In the genomic region with DNA sequence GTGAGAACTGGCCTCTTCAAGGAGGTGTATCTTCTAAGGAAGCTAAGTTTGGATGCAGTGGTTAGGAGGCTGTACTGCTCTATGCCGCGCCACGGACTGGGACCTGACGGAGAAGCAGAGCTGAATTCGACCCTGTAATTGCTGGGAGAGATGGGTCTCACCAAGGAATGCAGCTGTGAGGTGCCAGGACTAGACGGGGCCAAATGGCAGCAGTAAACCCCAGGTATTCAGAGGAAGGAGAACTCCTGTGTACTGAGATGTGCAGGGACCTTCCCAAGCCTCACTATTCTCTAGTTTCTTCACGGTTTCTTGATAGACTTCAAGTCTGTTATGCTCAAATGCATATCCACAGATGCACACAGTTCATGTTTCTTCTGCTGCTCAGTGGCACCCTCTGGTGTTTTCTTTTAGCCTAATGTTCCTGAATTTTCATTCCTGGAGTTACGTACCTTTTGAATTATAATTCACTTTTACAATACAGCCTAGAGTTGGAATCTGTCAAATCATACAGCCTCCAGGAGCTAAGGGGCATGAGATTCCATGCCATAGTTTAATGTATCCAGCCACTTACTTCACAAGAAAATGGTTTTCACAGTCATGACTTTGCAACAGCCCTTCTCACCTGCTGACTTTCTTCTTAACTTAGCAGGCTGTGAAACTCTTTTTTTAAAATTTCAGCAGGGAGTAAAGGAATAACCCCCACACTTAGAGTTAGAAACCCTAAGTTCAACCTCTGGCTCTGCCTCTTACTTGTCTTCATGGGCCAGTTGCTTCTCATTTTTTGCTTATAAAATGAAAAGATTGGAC, we compare ENCODE assay signal across 8 cellular contexts.
A peak's percentile ranks its signal among the peaks of the same experiment; 100 is the strongest.
DNase-seq lines count a peak whose midpoint lies in the region; ATAC-seq, FAIRE-seq and TF ChIP-seq lines count a peak whose summit lies in the region.

No MANE protein-coding gene starts in this region.

- intact Hi-C loops in adrenal gland (cut with DNase I) = no loop called here

- no peaks in the 10 kb centered on the region for H3K9me1 ChIP-seq in keratinocyte (ENCODE audit: control insufficient read depth, extremely low read depth, insufficient read depth, low read length)

- H3K79me2 ChIP-seq in KMS-11 (ENCODE audit: insufficient read depth, low read depth) = no peaks in the 10 kb centered on the region
- H3K79me2 ChIP-seq in keratinocyte (ENCODE audit: control insufficient read depth, insufficient read depth, low read length) = no peaks in the 10 kb centered on the region

- DNase-seq in D721Med (ENCODE audit: insufficient read length, low spot score) = no peak
- peak in 1 of 7 donors; percentile 9 for DNase-seq in adrenal gland
- DNase-seq in keratinocyte (ENCODE audit: low read depth, low spot score) = no peak
- no peak for DNase-seq in KG1 (lab: John Stamatoyannopoulos, UW)
- no peak for DNase-seq in H54 (ENCODE audit: insufficient read length, low spot score)

- no peak overlapping the region for H3K9ac ChIP-seq in KMS-11
- no peak overlapping the region for H3K9ac ChIP-seq in keratinocyte (ENCODE audit: control insufficient read depth, extremely low read depth, insufficient read depth, low read length)

- TF ChIP-seq POLR2A in adrenal gland (IDR thresholded peaks at IDR 0.05) (no peak), H54 (IDR thresholded peaks at IDR 0.05; ENCODE audit: low read depth, low read length) (no peak)

- H3K9me3 ChIP-seq in adrenal gland (replicated peaks in 1 of 3) (no peaks in the 10 kb centered on the region), keratinocyte (ENCODE audit: control insufficient read depth, low read depth, low read length) (no peaks in the 10 kb centered on the region)

- peak; percentile 69 for TF ChIP-seq CTCF in D721Med (IDR thresholded peaks at IDR 0.05; ENCODE audit: insufficient read depth, missing control alignments)
- peak; percentile 72 for TF ChIP-seq CTCF in KMS-11 (conservative IDR thresholded peaks at IDR 0.05; ENCODE audit: low read depth, low read length)
- TF ChIP-seq CTCF in adrenal gland (IDR thresholded peaks at IDR 0.05) = peak; percentile 28 to 53 (median 38)
- TF ChIP-seq CTCF in keratinocyte (optimal IDR thresholded peaks at IDR 0.05 in 1 of 3, IDR thresholded peaks at IDR 0.05 in 1 of 3, conservative IDR thresholded peaks at IDR 0.05 in 1 of 3; ENCODE audit: extremely low read depth in 1 of 3, insufficient read depth in 2 of 3, low read length in 3 of 3) = peak in 2 of 3 experiments; percentile 58 to 61

- H3K4me1 ChIP-seq in KMS-11 (ENCODE audit: low read depth, poor library complexity, severe bottlenecking) (no peaks in the 10 kb centered on the region), adrenal gland (replicated peaks in 1 of 2) (no peaks in the 10 kb centered on the region), keratinocyte (ENCODE audit: control insufficient read depth, extremely low read depth, insufficient read depth, low read length) (no peaks in the 10 kb centered on the region)

- H2AFZ ChIP-seq in KMS-11 (ENCODE audit: low read depth) = no peak overlapping the region
- H2AFZ ChIP-seq in keratinocyte (ENCODE audit: control insufficient read depth, low read length) = no peak overlapping the region

- dilution Hi-C loops in keratinocyte (cut with MboI; ENCODE audit: extremely low pct_ligation_motif_present, low sequenced_read_pairs) = no loop called here

- no peak overlapping the region for H3K4me3 ChIP-seq in KMS-11 (IDR thresholded peaks at IDR 0.05; ENCODE audit: insufficient read depth, low read depth, low read length)
- no peak overlapping the region for H3K4me3 ChIP-seq in adrenal gland
- H3K4me3 ChIP-seq in keratinocyte (ENCODE audit: control insufficient read depth in 2 of 3, extremely low read depth in 1 of 3, insufficient read depth in 2 of 3, low read depth in 1 of 3, low read length in 3 of 3) = no peak overlapping the region

- WGBS in adrenal gland, 4 donors = 48 to 70% (median 54%) methylated on average over 8 of the region's 8 CpGs

- H4K20me1 ChIP-seq in KMS-11 (ENCODE audit: insufficient read depth) (no peaks in the 10 kb centered on the region), keratinocyte (ENCODE audit: control insufficient read depth, extremely low read depth, insufficient read depth, low read length) (no peaks in the 10 kb centered on the region)

- no peaks in the 10 kb centered on the region for H3K36me3 ChIP-seq in KMS-11 (ENCODE audit: insufficient read depth)
- no peaks in the 10 kb centered on the region for H3K36me3 ChIP-seq in adrenal gland (replicated peaks in 1 of 2)
- H3K36me3 ChIP-seq in keratinocyte (ENCODE audit: control insufficient read depth in 2 of 2, extremely low read depth in 1 of 2, insufficient read depth in 2 of 2, low read length in 2 of 2) = no peaks in the 10 kb centered on the region

- FAIRE-seq in D721Med (lab: Jason Lieb, UNC) = no peak
- peak; percentile 76 for FAIRE-seq in keratinocyte (lab: Jason Lieb, UNC)
- no peak for FAIRE-seq in H54 (lab: Jason Lieb, UNC)

- ATAC-seq in HG03025 (IDR thresholded peaks at IDR 0.05; ENCODE audit: low FRiP score, unreplicated experiment) (no peak), GM18868 (IDR thresholded peaks at IDR 0.05; ENCODE audit: unreplicated experiment) (no peak)

- H3K27me3 ChIP-seq in KMS-11 (ENCODE audit: insufficient read depth, low read depth) (no peaks in the 10 kb centered on the region), adrenal gland (no peaks in the 10 kb centered on the region), keratinocyte (ENCODE audit: control insufficient read depth, extremely low read depth, insufficient read depth, low read length) (peaks cover 25% of the 10 kb centered on the region)

- H3K27ac ChIP-seq in KMS-11 (no peak overlapping the region), adrenal gland (no peak overlapping the region), keratinocyte (ENCODE audit: control insufficient read depth, insufficient read depth, low read length) (no peak overlapping the region)

- no peak overlapping the region for H3K4me2 ChIP-seq in KMS-11
- H3K4me2 ChIP-seq in keratinocyte (ENCODE audit: control insufficient read depth, extremely low read depth, insufficient read depth, low read depth, low read length) = no peak overlapping the region
